Comparison of ENCODE assay signal across 8 cellular contexts in genomic region chr19:18932216-18932841, GRCh38. TPM values are rescaled to one million over a fixed set of nuclear protein-coding genes. Genes with fewer than 3 reads are reported as not detected.
DNase-seq lines count a peak whose midpoint lies in the region; ATAC-seq and TF ChIP-seq lines count a peak whose summit lies in the region.

No MANE protein-coding gene starts in this region.

- DNase-seq in GM13977 (ENCODE audit: low spot score), result peak; percentile 94
- peak; percentile 39 for DNase-seq in OCI-M2 (lab: John Stamatoyannopoulos, UW; ENCODE audit: unreplicated experiment)
- peak; percentile 67 for DNase-seq in activated T-helper 1 cell treated with Interleukin-2 at 50 U/mL for 16 hours (ENCODE audit: low read depth)
- DNase-seq in foreskin fibroblast, result peak; percentile 32 to 80
- peak; percentile 83 to 94 (median 86) for DNase-seq in ovary
- DNase-seq in upper lobe of left lung, result peak; percentile 79 to 93

- H3K36me3 ChIP-seq in ovary (no peaks in the 10 kb centered on the region), upper lobe of left lung (peaks cover 4 to 62% (median 23%) of the 10 kb centered on the region in 4 donors)

- TF ChIP-seq POLR2A in ovary (IDR thresholded peaks at IDR 0.05) (no peak), upper lobe of left lung (IDR thresholded peaks at IDR 0.05) (no peak)

- H3K27me3 ChIP-seq in ovary (no peaks in the 10 kb centered on the region), upper lobe of left lung (no peaks in the 10 kb centered on the region)

- ATAC-seq in upper lobe of left lung (ENCODE audit: low FRiP score in 2 of 2) (peak; percentile 85 to 94), HG03196 (IDR thresholded peaks at IDR 0.05; ENCODE audit: unreplicated experiment) (no peak), HG03520 (IDR thresholded peaks at IDR 0.05; ENCODE audit: unreplicated experiment) (no peak)

- TF ChIP-seq CTCF in GM13977 (IDR thresholded peaks at IDR 0.05; ENCODE audit: extremely low read depth, insufficient read depth, missing control alignments) (no peak), foreskin fibroblast (IDR thresholded peaks at IDR 0.05; ENCODE audit: low read depth, low read length) (no peak), ovary (IDR thresholded peaks at IDR 0.05) (no peak), upper lobe of left lung (IDR thresholded peaks at IDR 0.05) (no peak)

- intact Hi-C loops in ovary (cut with DNase I), result no loop called here

- H3K4me3 ChIP-seq in foreskin fibroblast (ENCODE audit: low read depth in 1 of 2, low read length in 2 of 2) (no peak overlapping the region), ovary (no peak overlapping the region), upper lobe of left lung (peak overlapping the region in 3 of 4 donors; percentile 9 to 31 (median 27))

- peaks cover 2% of the 10 kb centered on the region for H3K4me1 ChIP-seq in ovary (ENCODE audit: insufficient read depth)
- H3K4me1 ChIP-seq in upper lobe of left lung, result peaks cover 3 to 13% (median 8%) of the 10 kb centered on the region in 4 donors

- in situ Hi-C loops in GM13977 (cut with MboI; ENCODE audit: low pct_unique_long_range_greater_than_20kb, low sequenced_read_pairs, unreplicated experiment), result no loop called here

- no peak overlapping the region for H3K27ac ChIP-seq in ovary
- H3K27ac ChIP-seq in upper lobe of left lung, result no peak overlapping the region

- 14 to 33% (median 24%) methylated on average over 34 to 37 of the region's 37 CpGs for WGBS in ovary, 3 donors
- 40 to 47% methylated on average over 19 to 25 of the region's 37 CpGs for WGBS in upper lobe of left lung, 2 donors

- TF ChIP-seq EP300 in ovary (IDR thresholded peaks at IDR 0.05) (no peak), upper lobe of left lung (IDR thresholded peaks at IDR 0.05) (no peak)

- H3K9me3 ChIP-seq in ovary, result no peaks in the 10 kb centered on the region
- no peaks in the 10 kb centered on the region for H3K9me3 ChIP-seq in upper lobe of left lung

RNA-seq across cellular contexts. Expression of gene HOMER3, which starts 8.7 kb away (rescaled TPM):
- 10 to 100 TPM; 15.1 to 29.2 (median 18.6) TPM for total RNA-seq in ovary
- polyA plus RNA-seq in ovary, result 10 to 100 TPM in 1 of 2 donors, 1 to 10 TPM in 1; 7.8 to 28.4 TPM
- 10 to 100 TPM; 17.3 to 58.0 (median 27.8) TPM for total RNA-seq in upper lobe of left lung

RNA-seq across cellular contexts. Expression of gene DDX49, which starts 12.8 kb away (rescaled TPM):
- 10 to 100 TPM; 25.2 to 37.9 (median 32.8) TPM for total RNA-seq in ovary
- 10 to 100 TPM; 19.4 to 37.8 TPM for polyA plus RNA-seq in ovary
- 10 to 100 TPM; 22.5 to 46.7 (median 40.1) TPM for total RNA-seq in upper lobe of left lung

RNA-seq across cellular contexts. Expression of gene COPE, which starts 13.1 kb away (rescaled TPM):
- total RNA-seq in ovary (100 to 1,000 TPM; 101 to 140 (median 115) TPM), upper lobe of left lung (100 to 1,000 TPM; 124 to 250 (median 191) TPM)
- polyA plus RNA-seq in ovary, result 100 to 1,000 TPM in 1 of 2 donors, 10 to 100 TPM in 1; 11.3 to 126 TPM

RNA-seq across cellular contexts. Expression of gene CERS1, which starts 36.4 kb away (rescaled TPM):
- total RNA-seq in ovary (1 to 10 TPM in 3 of 7 donors, under 1 TPM in 4; 0.36 to 2.6 (median 0.99) TPM), upper lobe of left lung (under 1 TPM in 2 of 6 donors, not detected in 4; 0.20 to 0.30 TPM)
- 1 to 10 TPM; 1.2 to 1.7 TPM for polyA plus RNA-seq in ovary

Comparison
In these comparisons a context has a peak if more than half of its experiments do, and no peak if none do; other contexts are left out.
1. DNase-seq: peak in every context shown above with its lines; median percentile 94 in GM13977; 86 in ovary; 86 in upper lobe of left lung; 67 in activated T-helper 1 cell treated with Interleukin-2 at 50 U/mL for 16 hours; 56 in foreskin fibroblast; 39 in OCI-M2.
2. H3K4me3 ChIP-seq: peak in upper lobe of left lung (3 of 4); none in foreskin fibroblast (0 of 2) and ovary (single experiment).
3. ATAC-seq: peak in upper lobe of left lung (2 of 2); none in HG03196 (single experiment) and HG03520 (single experiment).